ENCODE assay signal across 8 cellular contexts in the genomic region with DNA sequence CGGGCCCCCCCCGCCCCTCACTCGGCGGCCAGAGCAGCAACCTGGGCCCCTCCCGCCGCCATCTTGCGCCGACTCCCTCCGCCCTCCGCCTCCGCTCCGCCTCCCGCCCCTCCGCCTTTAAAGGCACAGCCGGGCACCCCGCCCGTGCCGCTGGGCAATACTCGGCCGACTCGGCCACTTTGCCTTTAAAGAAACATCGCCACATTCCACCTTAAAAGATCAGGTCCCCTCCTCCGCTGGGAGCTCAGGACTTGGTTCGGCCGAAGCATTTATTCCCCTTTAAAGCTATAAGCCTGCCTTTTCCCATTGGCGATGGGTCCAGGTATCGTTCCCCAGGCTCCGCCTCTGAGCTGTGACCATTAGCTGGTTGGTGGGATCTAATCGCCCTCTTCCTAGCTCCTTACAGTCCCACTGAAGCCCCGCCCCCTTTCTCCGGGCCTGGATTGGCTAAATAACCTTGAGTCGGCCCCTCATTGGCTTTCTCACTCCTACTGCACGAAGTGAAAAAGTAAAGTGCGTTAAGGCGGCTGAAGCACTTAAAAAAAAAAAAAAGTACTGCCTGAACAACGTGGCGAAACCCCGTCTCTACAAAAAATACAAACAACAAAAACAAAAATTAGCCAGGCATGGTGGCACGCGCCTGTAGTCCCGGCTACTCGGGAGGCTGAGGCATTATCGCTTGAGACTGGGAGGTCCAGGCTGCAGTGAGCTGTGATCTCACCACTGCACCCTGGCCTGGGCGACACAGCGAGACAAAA. TPM values are rescaled to one million over a fixed set of nuclear protein-coding genes. Genes with fewer than 3 reads are reported as not detected.
A peak's percentile ranks its signal among the peaks of the same experiment; 100 is the strongest.
DNase-seq lines count a peak whose midpoint lies in the region; ATAC-seq and TF ChIP-seq lines count a peak whose summit lies in the region.

A gene with protein sequence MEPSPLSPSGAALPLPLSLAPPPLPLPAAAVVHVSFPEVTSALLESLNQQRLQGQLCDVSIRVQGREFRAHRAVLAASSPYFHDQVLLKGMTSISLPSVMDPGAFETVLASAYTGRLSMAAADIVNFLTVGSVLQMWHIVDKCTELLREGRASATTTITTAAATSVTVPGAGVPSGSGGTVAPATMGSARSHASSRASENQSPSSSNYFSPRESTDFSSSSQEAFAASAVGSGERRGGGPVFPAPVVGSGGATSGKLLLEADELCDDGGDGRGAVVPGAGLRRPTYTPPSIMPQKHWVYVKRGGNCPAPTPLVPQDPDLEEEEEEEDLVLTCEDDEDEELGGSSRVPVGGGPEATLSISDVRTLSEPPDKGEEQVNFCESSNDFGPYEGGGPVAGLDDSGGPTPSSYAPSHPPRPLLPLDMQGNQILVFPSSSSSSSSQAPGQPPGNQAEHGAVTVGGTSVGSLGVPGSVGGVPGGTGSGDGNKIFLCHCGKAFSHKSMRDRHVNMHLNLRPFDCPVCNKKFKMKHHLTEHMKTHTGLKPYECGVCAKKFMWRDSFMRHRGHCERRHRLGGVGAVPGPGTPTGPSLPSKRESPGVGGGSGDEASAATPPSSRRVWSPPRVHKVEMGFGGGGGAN (minus strand): TSS at position 77 of the 758 bp plus-strand sequence. CDS start 828 bp downstream, outside the sequence.

- H3K27ac ChIP-seq in BLaER1 (peak within 1 kb of the TSS; percentile 71; the same call in 1 of the 2 replicates), dorsolateral prefrontal cortex (peak within 1 kb of the TSS; percentile 35 to 95 (median 87)), right lobe of liver (peak within 1 kb of the TSS; percentile 60 to 66 (median 63))

- peaks cover 60% of the 10 kb centered on the region for H4K20me1 ChIP-seq in BLaER1

- H3K4me3 ChIP-seq in BLaER1 (peak within 1 kb of the TSS; percentile 73), dorsolateral prefrontal cortex (peak within 1 kb of the TSS; percentile 38 to 80 (median 65)), right lobe of liver (peak within 1 kb of the TSS; percentile 49 to 52 (median 51))

- no peak for TF ChIP-seq POLR2A in right lobe of liver (IDR thresholded peaks at IDR 0.05)

- peak within 1 kb of the TSS; percentile 92 for H3K9ac ChIP-seq in BLaER1

- ATAC-seq in GM19372 (IDR thresholded peaks at IDR 0.05; ENCODE audit: low read depth, unreplicated experiment) (peak; percentile 50), HG03571 (IDR thresholded peaks at IDR 0.05; ENCODE audit: unreplicated experiment) (peak; percentile 36), right lobe of liver (peak; percentile 58 to 84 (median 77))

- no peaks in the 10 kb centered on the region for H3K9me3 ChIP-seq in BLaER1
- no peaks in the 10 kb centered on the region for H3K9me3 ChIP-seq in right lobe of liver

- peaks cover 36% of the 10 kb centered on the region for H3K36me3 ChIP-seq in BLaER1
- H3K36me3 ChIP-seq in right lobe of liver, result peaks cover 0 to 24% (median 6%) of the 10 kb centered on the region in 4 donors

- peak within 1 kb of the TSS; percentile 76 for H3K4me2 ChIP-seq in BLaER1

- intact Hi-C loops in dorsolateral prefrontal cortex (cut with DNase I), result loop anchor here in 1 of 2 donors (1.0 kb wide), 1 partner anchor 19 kb away; no protein-coding TSS in a partner anchor
- intact Hi-C loops in right lobe of liver (cut with DNase I), result no loop called here

- DNase-seq in NCI-H82 (lab: John Stamatoyannopoulos, UW), result peak; percentile 100
- DNase-seq in activated CD4-positive, alpha-beta T cell treated with anti-CD3 and anti-CD28 coated beads, Interleukin-2, amount 50 U/mL, for 48 hours, result peak; percentile 98
- peak; percentile 91 to 99 (median 98) for DNase-seq in dorsolateral prefrontal cortex
- peak; percentile 98 to 99 (median 98) for DNase-seq in right lobe of liver
- DNase-seq in stimulated activated CD4-positive, alpha-beta T cell treated with anti-CD3 and anti-CD28 coated beads, Interleukin-4, amount 100 ng/mL, for 4 hours, result peak; percentile 92

- H3K4me1 ChIP-seq in BLaER1 (peaks cover 71% of the 10 kb centered on the region), right lobe of liver (peaks cover 0 to 52% (median 12%) of the 10 kb centered on the region in 4 donors)

- no peaks in the 10 kb centered on the region for H3K27me3 ChIP-seq in BLaER1
- H3K27me3 ChIP-seq in dorsolateral prefrontal cortex, result no peaks in the 10 kb centered on the region
- H3K27me3 ChIP-seq in right lobe of liver, result no peaks in the 10 kb centered on the region

- 2% methylated on average over 45 of the region's 45 CpGs for WGBS in right lobe of liver (ENCODE audit: insufficient coverage, low coverage, low lambda C conversion rate, missing lambda C conversion rate)

- TF ChIP-seq CTCF in dorsolateral prefrontal cortex (IDR thresholded peaks at IDR 0.05 in 54 of 56, conservative IDR thresholded peaks at IDR 0.05 in 2 of 56; ENCODE audit: low read depth in 1 of 56, partially characterized antibody in 56 of 56) (peak in 3 of 56 donors; percentile 7 to 19 (median 15)), right lobe of liver (IDR thresholded peaks at IDR 0.05) (no peak)

RNA-seq across cellular contexts. Expression of the gene that starts here (rescaled TPM):
- total RNA-seq in dorsolateral prefrontal cortex (10 to 100 TPM; 16.7 to 36.6 (median 25.5) TPM), right lobe of liver (1 to 10 TPM; 2.9 to 6.8 (median 4.9) TPM)

Comparison
In these comparisons a context has a peak if more than half of its experiments do, and no peak if none do; other contexts are left out.
1. Peak in every context shown above with its lines: DNase-seq, ATAC-seq, H3K4me3 ChIP-seq and H3K27ac ChIP-seq.